Comparison of ENCODE assay signal across 11 cellular contexts in the genomic region with DNA sequence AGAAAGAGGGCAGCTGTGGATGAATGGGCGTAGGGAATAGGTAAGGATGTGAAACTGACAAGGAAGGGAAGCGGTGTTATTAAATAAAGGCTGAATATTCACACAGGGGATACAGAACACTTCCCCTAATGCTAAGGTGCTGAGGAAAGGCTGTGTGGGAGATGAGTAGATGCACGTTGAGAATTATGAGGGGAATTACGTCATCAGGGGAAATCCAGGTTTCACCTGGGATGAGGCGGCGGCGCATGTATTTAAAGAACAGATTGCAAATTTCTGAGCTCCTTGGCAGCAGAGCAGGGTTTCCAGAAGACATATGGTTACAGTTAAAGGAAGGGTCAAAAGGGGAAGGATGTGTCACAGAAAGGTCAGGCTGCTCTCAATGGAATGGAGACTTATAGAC.
"Had no signal": no experiment of that assay in that cellular context is flagged by ENCODE, and none has a peak within 500 bp of the region (broad histone marks: within the 10 kb centered on the region; RNA-seq: fewer than 3 reads in every experiment).

No MANE protein-coding gene starts in this region.

- H3K79me2 ChIP-seq: parathyroid adenoma had no signal

- H3K36me3 Mint-ChIP-seq: activated naive CD8-positive, alpha-beta T cell treated with anti-CD3 and anti-CD28 coated beads, Interleukin-2, amount 10 ng/mL, durations not matched to agents 7 days and 5 days had no signal

- H3K27me3 ChIP-seq: uterus had no signal

- H3K9ac ChIP-seq: parathyroid adenoma had no signal

- H3K4me1 ChIP-seq: parathyroid adenoma, uterus had no signal

- H3K36me3 ChIP-seq: heart right ventricle, uterus had no signal

- FAIRE-seq: frontal cortex, kidney had no signal

- H2AFZ ChIP-seq: parathyroid adenoma had no signal

- H3K4me3 Mint-ChIP-seq: activated naive CD8-positive, alpha-beta T cell treated with anti-CD3 and anti-CD28 coated beads, Interleukin-2, amount 10 ng/mL, durations not matched to agents 7 days and 5 days had no signal

- H3K4me3 ChIP-seq: heart right ventricle, uterus had no signal

- H3K27ac ChIP-seq: heart right ventricle, parathyroid adenoma, uterus had no signal

- H3K27ac Mint-ChIP-seq: activated naive CD8-positive, alpha-beta T cell treated with anti-CD3 and anti-CD28 coated beads, Interleukin-2, amount 10 ng/mL, durations not matched to agents 7 days and 5 days had no signal

- H3K9me3 Mint-ChIP-seq: activated naive CD8-positive, alpha-beta T cell treated with anti-CD3 and anti-CD28 coated beads, Interleukin-2, amount 10 ng/mL, durations not matched to agents 7 days and 5 days had no signal

- DNase-seq: activated CD4-positive, alpha-beta T cell treated with anti-CD3 and anti-CD28 coated beads, Interleukin-2, amount 50 U/mL, for 4 hours; activated gamma-delta T cell; activated naive CD8-positive, alpha-beta T cell treated with anti-CD3 and anti-CD28 coated beads, Interleukin-2, amount 10 ng/mL, durations not matched to agents 7 days and 5 days; activated T-cell treated with anti-CD3 and anti-CD28 coated beads, Interleukin-2, amount 50 U/mL, for 48 hours; anterior cingulate cortex; heart right ventricle; kidney; retina; uterus had no signal

- H3K9me3 ChIP-seq: heart right ventricle, uterus had no signal

- ATAC-seq: heart right ventricle had no signal
